ENCODE assay signal across 28 cellular contexts in the genomic region with DNA sequence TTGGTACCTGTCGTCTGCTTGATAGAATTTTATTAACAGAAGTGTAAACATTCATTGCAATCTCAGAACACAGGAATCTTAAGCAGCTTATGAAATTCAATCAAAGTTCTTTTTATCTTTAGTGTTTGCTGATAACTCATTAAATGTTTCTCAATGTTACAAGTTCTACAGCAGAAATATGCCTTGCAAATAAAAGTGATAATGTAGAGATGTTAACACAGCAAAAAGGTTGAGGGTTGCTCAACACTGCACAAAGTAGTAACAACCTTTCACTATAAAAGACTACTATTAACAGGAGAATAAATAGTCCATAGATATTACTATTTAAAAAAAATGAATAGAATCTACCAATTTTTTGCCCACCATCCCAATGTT.
"Had no signal": no experiment of that assay in that cellular context is flagged by ENCODE, and none has a peak within 500 bp of the region (broad histone marks: within the 10 kb centered on the region; RNA-seq: fewer than 3 reads in every experiment).

No MANE protein-coding gene starts in this region.

- H3K4me3 ChIP-seq: adrenal gland, ascending aorta, breast epithelium, cardiac muscle cell, colonic mucosa, esophagus squamous epithelium, gastrocnemius medialis, heart left ventricle had no signal

- H3K9me3 ChIP-seq: adrenal gland, ascending aorta, breast epithelium, colonic mucosa, esophagus squamous epithelium, gastrocnemius medialis had no signal

- DNase-seq: activated CD4-positive, alpha-beta T cell treated with anti-CD3 and anti-CD28 coated beads for 48 hours; activated CD4-positive, alpha-beta T cell treated with anti-CD3 and anti-CD28 coated beads, Interleukin-2, amount 50 U/mL, for 1 hour; activated CD4-positive, alpha-beta T cell treated with anti-CD3 and anti-CD28 coated beads, Interleukin-2, amount 50 U/mL, for 48 hours; activated CD8-positive, alpha-beta memory T cell treated with anti-CD3 and anti-CD28 coated beads for 24 hours; activated CD8-positive, alpha-beta T cell treated with anti-CD3 and anti-CD28 coated beads for 36 hours; activated effector memory CD4-positive, alpha-beta T cell treated with anti-CD3 and anti-CD28 coated beads, Interleukin-2, amount 50 U/mL, for 16 hours; activated naive CD4-positive, alpha-beta T cell treated with anti-CD3 and anti-CD28 coated beads for 36 hours; activated naive CD8-positive, alpha-beta T cell treated with anti-CD3 and anti-CD28 coated beads for 36 hours; activated naive CD8-positive, alpha-beta T cell treated with anti-CD3 and anti-CD28 coated beads, Interleukin-2, amount 50 U/mL, for 24 hours; activated T-cell treated with anti-CD3 and anti-CD28 coated beads, Interleukin-2, amount 50 U/mL, for 1 hour; activated T-cell treated with anti-CD3 and anti-CD28 coated beads, Interleukin-2, amount 50 U/mL, for 48 hours; adrenal gland; central memory CD4-positive, alpha-beta T cell; cerebellar nuclear complex; colonic mucosa; effector CD8-positive, alpha-beta T cell; esophagus squamous epithelium; gastrocnemius medialis; glutamatergic neuron; heart left ventricle; T-helper 2 cell had no signal

- H3K27me3 ChIP-seq: adrenal gland, ascending aorta, breast epithelium, cardiac muscle cell, colonic mucosa, esophagus squamous epithelium, foreskin keratinocyte, gastrocnemius medialis, heart left ventricle had no signal

- H3K36me3 ChIP-seq: adrenal gland, ascending aorta, breast epithelium, cardiac muscle cell, colonic mucosa, esophagus squamous epithelium, gastrocnemius medialis, heart left ventricle had no signal

- H3K27ac ChIP-seq: adrenal gland, ascending aorta, cardiac muscle cell, colonic mucosa, epithelial cell of prostate, esophagus squamous epithelium, foreskin keratinocyte, gastrocnemius medialis, heart left ventricle had no signal

- ATAC-seq: activated CD4-positive, CD25-positive, alpha-beta regulatory T cell treated with anti-CD3 and anti-CD28 coated beads, Interleukin-2, amount 50 U/mL, for 24 hours; activated CD8-positive, alpha-beta T cell treated with anti-CD3 and anti-CD28 coated beads for 36 hours; activated naive CD8-positive, alpha-beta T cell treated with anti-CD3 and anti-CD28 coated beads, Interleukin-2, amount 50 U/mL, for 24 hours; foreskin keratinocyte; gastrocnemius medialis; WTC11 had no signal

- H3K4me1 ChIP-seq: ascending aorta, breast epithelium, colonic mucosa, esophagus squamous epithelium, foreskin keratinocyte, gastrocnemius medialis, heart left ventricle had no signal
